19 cellular contexts compared by ENCODE assay signal in the genomic region with DNA sequence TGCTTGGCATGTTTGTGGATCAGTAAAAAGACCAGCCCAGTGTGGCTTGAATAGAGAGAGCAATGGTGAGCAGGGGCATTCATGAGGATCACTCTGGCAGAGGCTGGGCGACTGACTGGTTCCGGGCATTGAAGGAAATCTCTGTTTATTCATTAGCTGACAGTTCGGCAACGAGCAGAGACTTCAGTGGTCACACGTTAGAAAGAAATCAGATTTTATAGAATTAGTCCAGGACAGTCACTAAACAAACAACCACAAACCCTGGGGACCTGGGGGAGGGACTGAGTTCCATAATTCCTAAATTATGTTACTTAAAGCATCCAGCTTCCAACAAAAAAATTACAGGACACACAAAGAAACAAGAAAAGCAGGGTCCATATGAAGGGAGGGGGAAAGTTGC.
"Had no signal": no experiment of that assay in that cellular context is flagged by ENCODE, and none has a peak within 500 bp of the region (broad histone marks: within the 10 kb centered on the region; RNA-seq: fewer than 3 reads in every experiment).

No MANE protein-coding gene starts in this region.

- ATAC-seq: T-cell had no signal

- H3K27me3 Mint-ChIP-seq: activated B cell treated with CpG ODN at 0.5 μM for 24 hours; activated CD4-positive, alpha-beta memory T cell treated with anti-CD3 and anti-CD28 coated beads for 36 hours; activated CD4-positive, alpha-beta T cell treated with anti-CD3 and anti-CD28 coated beads, Interleukin-2, amount 10 ng/mL, durations not matched to agents 7 days and 5 days; activated naive CD4-positive, alpha-beta T cell treated with anti-CD3 and anti-CD28 coated beads, Interleukin-2, amount 50 U/mL, for 24 hours; brain; central memory CD8-positive, alpha-beta T cell; IgD-negative memory B cell; T-cell had no signal

- H3K27ac ChIP-seq: SK-N-MC had no signal

- H3K4me3 Mint-ChIP-seq: activated B cell treated with CpG ODN at 0.5 μM for 24 hours; activated CD4-positive, alpha-beta memory T cell treated with anti-CD3 and anti-CD28 coated beads for 36 hours; activated CD4-positive, alpha-beta T cell treated with anti-CD3 and anti-CD28 coated beads, Interleukin-2, amount 10 ng/mL, durations not matched to agents 7 days and 5 days; activated naive CD4-positive, alpha-beta T cell treated with anti-CD3 and anti-CD28 coated beads, Interleukin-2, amount 50 U/mL, for 24 hours; brain; central memory CD8-positive, alpha-beta T cell; IgD-negative memory B cell; T-cell had no signal

- H3K4me1 Mint-ChIP-seq: activated B cell treated with CpG ODN at 0.5 μM for 24 hours had no signal

- H3K9me3 Mint-ChIP-seq: activated B cell treated with CpG ODN at 0.5 μM for 24 hours; activated naive CD4-positive, alpha-beta T cell treated with anti-CD3 and anti-CD28 coated beads, Interleukin-2, amount 50 U/mL, for 24 hours; brain; central memory CD8-positive, alpha-beta T cell; IgD-negative memory B cell; T-cell had no signal

- H3K27ac Mint-ChIP-seq: activated B cell treated with CpG ODN at 0.5 μM for 24 hours; activated CD4-positive, alpha-beta memory T cell treated with anti-CD3 and anti-CD28 coated beads for 36 hours; activated CD4-positive, alpha-beta T cell treated with anti-CD3 and anti-CD28 coated beads, Interleukin-2, amount 10 ng/mL, durations not matched to agents 7 days and 5 days; activated naive CD4-positive, alpha-beta T cell treated with anti-CD3 and anti-CD28 coated beads, Interleukin-2, amount 50 U/mL, for 24 hours; T-cell had no signal

- H3K4me3 ChIP-seq: SK-N-MC had no signal

- DNase-seq: activated B cell treated with CpG ODN at 0.5 μM for 24 hours; activated CD4-positive, alpha-beta memory T cell treated with anti-CD3 and anti-CD28 coated beads for 36 hours; activated CD4-positive, alpha-beta T cell treated with anti-CD3 and anti-CD28 coated beads, Interleukin-2, amount 10 ng/mL, durations not matched to agents 7 days and 5 days; activated CD8-positive, alpha-beta memory T cell treated with anti-CD3 and anti-CD28 coated beads for 24 hours; activated naive CD4-positive, alpha-beta T cell; aorta; KG1; NCI-H1048; NCI-H146; NCI-H187 treated with DMSO at 0.1 percent for 48 hours; NCI-H2081 treated with DMSO at 0.1 percent for 48 hours; NCI-H446; NCI-H524; T-cell had no signal
